27 cellular contexts compared by ENCODE assay signal in the genomic region with DNA sequence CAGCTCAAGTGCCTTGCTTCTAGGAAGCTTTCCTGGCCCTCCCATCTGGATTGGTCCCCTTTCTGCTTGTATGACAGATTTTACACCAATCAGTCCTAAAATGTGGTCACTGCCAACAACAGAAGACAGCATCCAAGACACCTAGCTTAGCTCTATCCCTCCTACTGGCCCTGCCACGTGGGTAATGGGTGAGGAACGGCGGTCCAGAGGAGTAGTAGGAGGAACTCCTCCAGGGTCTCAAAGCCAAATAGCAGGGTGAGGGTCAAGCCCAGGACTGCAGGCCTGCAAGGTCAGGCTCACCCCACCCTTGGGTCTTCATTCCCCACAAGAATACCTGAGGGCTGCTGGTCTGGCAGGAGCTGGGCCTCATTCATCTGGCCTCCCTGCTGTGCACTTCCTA.
"Had no signal": no experiment of that assay in that cellular context is flagged by ENCODE, and none has a peak within 500 bp of the region (broad histone marks: within the 10 kb centered on the region; RNA-seq: fewer than 3 reads in every experiment).

No MANE protein-coding gene starts in this region.

- H3K4me3 ChIP-seq: coronary artery, esophagus squamous epithelium, lower lobe of right lung, smooth muscle cell, thoracic aorta, tibial nerve, upper lobe of right lung, uterus had no signal

- H3K4me3 Mint-ChIP-seq: effector memory CD8-positive, alpha-beta T cell; immature natural killer cell; natural killer cell had no signal

- H3K4me1 ChIP-seq: parathyroid adenoma, uterus had no signal

- H3K9me3 Mint-ChIP-seq: effector memory CD8-positive, alpha-beta T cell; immature natural killer cell; natural killer cell had no signal

- H3K27ac Mint-ChIP-seq: immature natural killer cell, natural killer cell, progenitor cell of endocrine pancreas had no signal

- H3K36me3 Mint-ChIP-seq: immature natural killer cell, natural killer cell had no signal

- H3K9ac ChIP-seq: parathyroid adenoma had no signal

- H3K4me2 ChIP-seq: smooth muscle cell had no signal

- ATAC-seq: effector memory CD8-positive, alpha-beta T cell; left ventricle myocardium superior; lower lobe of right lung; natural killer cell; sciatic nerve; upper lobe of right lung had no signal

- FAIRE-seq: endometrium, frontal cortex had no signal

- H3K79me2 ChIP-seq: parathyroid adenoma had no signal

- H2AFZ ChIP-seq: parathyroid adenoma had no signal

- DNase-seq: effector memory CD8-positive, alpha-beta T cell; erythroblast; esophagus squamous epithelium; hypothalamus; immature natural killer cell; islet precursor cell; kidney glomerular epithelial cell; left ventricle myocardium superior; lower lobe of right lung; natural killer cell; stimulated activated CD4-positive, alpha-beta T cell treated with anti-CD3 and anti-CD28 coated beads, Interleukin-12 subunit alpha, Interleukin-12 subunit beta, amount 100 ng/mL, for 4 hours; stimulated activated CD4-positive, alpha-beta T cell treated with anti-CD3 and anti-CD28 coated beads, Interleukin-1b, Interleukin-23, amount 100 ng/mL, for 48 hours; stimulated activated CD4-positive, alpha-beta T cell treated with anti-CD3 and anti-CD28 coated beads, Interleukin-4, amount 100 ng/mL, for 1 hour; stimulated activated CD8-positive, alpha-beta memory T cell treated with anti-CD3 and anti-CD28 coated beads, Interleukin-4, amount 100 ng/mL, for 48 hours; stimulated activated naive CD4-positive, alpha-beta T cell treated with Interleukin-2 at 50 U/mL for 16 hours; upper lobe of right lung; uterus had no signal

- H3K27me3 ChIP-seq: esophagus squamous epithelium, neutrophil, tibial nerve, upper lobe of right lung, uterus had no signal

- H3K9me3 ChIP-seq: esophagus squamous epithelium, lower lobe of right lung, neutrophil, thoracic aorta, tibial nerve, upper lobe of right lung, uterus had no signal

- H3K27ac ChIP-seq: coronary artery, esophagus squamous epithelium, lower lobe of right lung, neutrophil, parathyroid adenoma, thoracic aorta, tibial nerve, upper lobe of right lung, uterus had no signal

- H3K27me3 Mint-ChIP-seq: effector memory CD8-positive, alpha-beta T cell; progenitor cell of endocrine pancreas had no signal

- H3K36me3 ChIP-seq: neutrophil, thoracic aorta, uterus had no signal
